32 cellular contexts compared by ENCODE assay signal in genomic region chr2:232861353-232861752, GRCh38.
"Had no signal": no experiment of that assay in that cellular context is flagged by ENCODE, and none has a peak within 500 bp of the region (broad histone marks: within the 10 kb centered on the region; RNA-seq: fewer than 3 reads in every experiment).

No MANE protein-coding gene starts in this region.

- H3K27ac Mint-ChIP-seq: activated B cell treated with CpG ODN at 0.5 μM for 24 hours; activated CD8-positive, alpha-beta T cell treated with anti-CD3 and anti-CD28 coated beads for 36 hours; activated naive CD8-positive, alpha-beta T cell; activated T-helper 2 cell treated with anti-CD3 and anti-CD28 coated beads, Interferon-gamma antibody, Interleukin-2, Interleukin-4, amounts not matched to agents 10 μg/mL and 5 μg/mL and 100 μg/mL, durations not matched to agents 14 hours and 24 hours and 36 hours; effector memory CD8-positive, alpha-beta T cell; T-helper 17 cell; T-helper 2 cell treated with Interferon-gamma antibody and Interleukin-4, amounts not matched to agents 5 μg/mL and 100 μg/mL, for 36 hours had no signal

- H3K27me3 Mint-ChIP-seq: activated B cell treated with CpG ODN at 0.5 μM for 24 hours; activated CD8-positive, alpha-beta T cell treated with anti-CD3 and anti-CD28 coated beads for 36 hours; activated naive CD8-positive, alpha-beta T cell; effector memory CD8-positive, alpha-beta T cell; T-helper 17 cell had no signal

- H3K9me3 ChIP-seq: body of pancreas, esophagus squamous epithelium, gastroesophageal sphincter had no signal

- H3K27ac ChIP-seq: body of pancreas, epithelial cell of prostate, esophagus squamous epithelium, gastroesophageal sphincter, WERI-Rb-1 had no signal

- ATAC-seq: activated CD4-positive, CD25-positive, alpha-beta regulatory T cell treated with anti-CD3 and anti-CD28 coated beads, Interleukin-2, amount 50 U/mL, for 24 hours; activated CD8-positive, alpha-beta T cell treated with anti-CD3 and anti-CD28 coated beads for 36 hours; activated T-cell treated with anti-CD3 and anti-CD28 coated beads, Interleukin-2, amount 50 U/mL, for 4 hours; body of pancreas; effector memory CD8-positive, alpha-beta T cell; gastroesophageal sphincter; T-helper 17 cell had no signal

- H3K9me3 Mint-ChIP-seq: activated B cell treated with CpG ODN at 0.5 μM for 24 hours; activated CD8-positive, alpha-beta T cell treated with anti-CD3 and anti-CD28 coated beads for 36 hours; activated T-cell treated with anti-CD3 and anti-CD28 coated beads, Interleukin-2, amount 50 U/mL, for 4 hours; activated T-helper 2 cell treated with anti-CD3 and anti-CD28 coated beads, Interferon-gamma antibody, Interleukin-2, Interleukin-4, amounts not matched to agents 10 μg/mL and 5 μg/mL and 100 μg/mL, durations not matched to agents 14 hours and 24 hours and 36 hours; effector memory CD8-positive, alpha-beta T cell; T-helper 2 cell treated with Interferon-gamma antibody and Interleukin-4, amounts not matched to agents 5 μg/mL and 100 μg/mL, for 36 hours had no signal

- H3K4me1 ChIP-seq: gastroesophageal sphincter had no signal

- FAIRE-seq: colon, endometrium had no signal

- H3K4me3 Mint-ChIP-seq: activated B cell treated with CpG ODN at 0.5 μM for 24 hours; activated CD8-positive, alpha-beta T cell treated with anti-CD3 and anti-CD28 coated beads for 36 hours; activated naive CD8-positive, alpha-beta T cell; activated T-cell treated with anti-CD3 and anti-CD28 coated beads, Interleukin-2, amount 50 U/mL, for 4 hours; effector memory CD8-positive, alpha-beta T cell; T-helper 17 cell; T-helper 2 cell treated with Interferon-gamma antibody and Interleukin-4, amounts not matched to agents 5 μg/mL and 100 μg/mL, for 36 hours had no signal

- H3K4me1 Mint-ChIP-seq: activated B cell treated with CpG ODN at 0.5 μM for 24 hours had no signal

- H3K27me3 ChIP-seq: body of pancreas, esophagus squamous epithelium, gastroesophageal sphincter had no signal

- H3K4me3 ChIP-seq: body of pancreas, esophagus squamous epithelium, gastroesophageal sphincter had no signal

- DNase-seq: activated B cell treated with CpG ODN at 0.5 μM for 24 hours; activated CD4-positive, alpha-beta T cell treated with anti-CD3 and anti-CD28 coated beads for 48 hours; activated CD4-positive, alpha-beta T cell treated with anti-CD3 and anti-CD28 coated beads, Interleukin-2, amount 50 U/mL, for 1 hour; activated CD4-positive, alpha-beta T cell treated with anti-CD3 and anti-CD28 coated beads, Interleukin-2, amount 50 U/mL, for 48 hours; activated CD8-positive, alpha-beta memory T cell treated with anti-CD3 and anti-CD28 coated beads for 24 hours; activated CD8-positive, alpha-beta T cell treated with anti-CD3 and anti-CD28 coated beads for 36 hours; activated gamma-delta T cell treated with Interleukin-2 at 50 U/mL for 16 hours; activated naive CD4-positive, alpha-beta T cell treated with anti-CD3 and anti-CD28 coated beads, Interleukin-2, amount 50 U/mL, for 16 hours; activated naive CD4-positive, alpha-beta T cell treated with Interleukin-2 at 50 U/mL for 16 hours; activated T-cell treated with anti-CD3 and anti-CD28 coated beads, Interleukin-2, amount 50 U/mL, for 4 hours; amniotic stem cell; aorta; body of pancreas; caudate nucleus; cortex of kidney; dermis blood vessel endothelial cell; effector CD4-positive, alpha-beta T cell; effector memory CD8-positive, alpha-beta T cell; esophagus squamous epithelium; foreskin melanocyte; T-helper 1 cell; T-helper 17 cell; T1000; WERI-Rb-1 had no signal
